In the genomic region with DNA sequence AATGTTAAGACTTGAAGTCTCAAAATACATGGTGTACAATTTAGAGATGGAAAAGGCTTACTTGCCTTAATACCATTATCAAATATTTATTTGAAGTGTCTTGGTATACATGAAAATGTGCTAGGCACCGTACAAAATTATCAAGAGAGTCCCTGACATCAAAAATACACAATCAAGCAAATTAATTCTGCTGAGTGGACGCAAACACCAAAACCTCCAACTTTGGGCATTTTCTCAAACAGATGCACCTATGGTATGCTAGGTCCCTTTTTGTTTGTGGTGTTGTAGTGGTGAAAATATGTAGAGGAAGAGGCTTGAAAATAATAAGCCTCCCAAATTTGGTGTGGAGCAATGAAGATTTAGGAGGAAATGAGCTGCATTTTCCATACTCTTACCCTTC, we compare ENCODE assay signal across 32 cellular contexts.
"Had no signal": no experiment of that assay in that cellular context is flagged by ENCODE, and none has a peak within 500 bp of the region (broad histone marks: within the 10 kb centered on the region; RNA-seq: fewer than 3 reads in every experiment).

No MANE protein-coding gene starts in this region.

- H3K4me3 ChIP-seq: ascending aorta, cardiac muscle cell, colonic mucosa, Peyer's patch, SJSA1 had no signal

- H3K27ac Mint-ChIP-seq: activated CD4-positive, alpha-beta memory T cell treated with anti-CD3 and anti-CD28 coated beads for 36 hours; activated naive CD8-positive, alpha-beta T cell treated with anti-CD3 and anti-CD28 coated beads, Interleukin-2, amount 10 ng/mL, durations not matched to agents 7 days and 5 days; activated T-helper 1 cell treated with anti-CD3 and anti-CD28 coated beads, Interleukin-12 subunit alpha, Interleukin-12 subunit beta, Interleukin-2, Interleukin-4 antibody, amounts not matched to agents 30 ng/mL and 10 ng/mL and 1 ng/mL, durations not matched to agents 14 hours and 24 hours and 36 hours; T-helper 1 cell treated with Interleukin-12 subunit alpha and Interleukin-12 subunit beta and Interleukin-4 antibody, amounts not matched to agents 30 μg/mL and 1 μg/mL, for 36 hours; T-helper 2 cell treated with Interferon-gamma antibody and Interleukin-4, amounts not matched to agents 5 μg/mL and 100 μg/mL, for 36 hours had no signal

- H3K4me1 ChIP-seq: ascending aorta, colonic mucosa, Peyer's patch, SJSA1 had no signal

- H3K4me2 ChIP-seq: SK-N-SH had no signal

- H3K9me3 ChIP-seq: ascending aorta, colonic mucosa, Peyer's patch, SJSA1, SK-N-SH had no signal

- H3K27ac ChIP-seq: ascending aorta, cardiac muscle cell, colonic mucosa, Peyer's patch, SJSA1 had no signal

- ATAC-seq: activated T-cell treated with anti-CD3 and anti-CD28 coated beads, Interleukin-2, amount 50 U/mL, for 4 hours; PC-3 had no signal

- H3K27me3 Mint-ChIP-seq: activated CD4-positive, alpha-beta memory T cell treated with anti-CD3 and anti-CD28 coated beads for 36 hours; activated naive CD8-positive, alpha-beta T cell treated with anti-CD3 and anti-CD28 coated beads, Interleukin-2, amount 10 ng/mL, durations not matched to agents 7 days and 5 days; central memory CD8-positive, alpha-beta T cell had no signal

- FAIRE-seq: TTC549 had no signal

- H3K9ac ChIP-seq: SK-N-SH had no signal

- H3K9me3 Mint-ChIP-seq: activated CD4-positive, alpha-beta memory T cell treated with anti-CD3 and anti-CD28 coated beads for 36 hours; activated naive CD8-positive, alpha-beta T cell treated with anti-CD3 and anti-CD28 coated beads, Interleukin-2, amount 10 ng/mL, durations not matched to agents 7 days and 5 days; activated T-cell treated with anti-CD3 and anti-CD28 coated beads, Interleukin-2, amount 50 U/mL, for 4 hours; activated T-helper 1 cell treated with anti-CD3 and anti-CD28 coated beads, Interleukin-12 subunit alpha, Interleukin-12 subunit beta, Interleukin-2, Interleukin-4 antibody, amounts not matched to agents 30 ng/mL and 10 ng/mL and 1 ng/mL, durations not matched to agents 14 hours and 24 hours and 36 hours; central memory CD8-positive, alpha-beta T cell; T-helper 1 cell treated with Interleukin-12 subunit alpha and Interleukin-12 subunit beta and Interleukin-4 antibody, amounts not matched to agents 30 μg/mL and 1 μg/mL, for 36 hours; T-helper 2 cell treated with Interferon-gamma antibody and Interleukin-4, amounts not matched to agents 5 μg/mL and 100 μg/mL, for 36 hours had no signal

- H3K4me3 Mint-ChIP-seq: activated CD4-positive, alpha-beta memory T cell treated with anti-CD3 and anti-CD28 coated beads for 36 hours; activated naive CD8-positive, alpha-beta T cell treated with anti-CD3 and anti-CD28 coated beads, Interleukin-2, amount 10 ng/mL, durations not matched to agents 7 days and 5 days; activated T-cell treated with anti-CD3 and anti-CD28 coated beads, Interleukin-2, amount 50 U/mL, for 4 hours; activated T-helper 1 cell treated with anti-CD3 and anti-CD28 coated beads, Interleukin-12 subunit alpha, Interleukin-12 subunit beta, Interleukin-2, Interleukin-4 antibody, amounts not matched to agents 30 ng/mL and 10 ng/mL and 1 ng/mL, durations not matched to agents 14 hours and 24 hours and 36 hours; central memory CD8-positive, alpha-beta T cell; T-helper 1 cell treated with Interleukin-12 subunit alpha and Interleukin-12 subunit beta and Interleukin-4 antibody, amounts not matched to agents 30 μg/mL and 1 μg/mL, for 36 hours; T-helper 2 cell treated with Interferon-gamma antibody and Interleukin-4, amounts not matched to agents 5 μg/mL and 100 μg/mL, for 36 hours had no signal

- H3K27me3 ChIP-seq: ascending aorta, cardiac muscle cell, colonic mucosa, Peyer's patch, SJSA1 had no signal

- H3K36me3 ChIP-seq: colonic mucosa had no signal

- DNase-seq: activated CD4-positive, alpha-beta memory T cell treated with anti-CD3 and anti-CD28 coated beads for 36 hours; activated CD4-positive, alpha-beta T cell treated with anti-CD3 and anti-CD28 coated beads, Interleukin-2, amount 50 U/mL, for 1 hour; activated effector memory CD4-positive, alpha-beta T cell treated with Interleukin-2 at 50 U/mL for 16 hours; activated naive CD4-positive, alpha-beta T cell treated with anti-CD3 and anti-CD28 coated beads, Interleukin-2, amount 50 U/mL, for 16 hours; activated naive CD8-positive, alpha-beta T cell treated with anti-CD3 and anti-CD28 coated beads, Interleukin-2, amount 10 ng/mL, durations not matched to agents 7 days and 5 days; activated T-cell treated with anti-CD3 and anti-CD28 coated beads, Interleukin-2, amount 50 U/mL, for 4 hours; amygdala; colonic mucosa; NCI-H1092 treated with DMSO at 0.1 percent for 48 hours; NCI-H1417; NCI-H146; NCI-H187; NCI-H2029 treated with DMSO at 0.1 percent for 48 hours; NCI-H2107; NCI-H2171; NCI-H510A; NCI-H526; NCI-H748 treated with DMSO at 0.1 percent for 48 hours; NK-92 treated with Interleukin-12 subunit alpha and Interleukin-12 subunit beta, amount 100 ng/mL, for 24 hours; PC-3; Peyer's patch; RPMI8226; SHP77 treated with DMSO at 0.1 percent for 48 hours; SK-N-SH had no signal
